Comparison of ENCODE assay signal across 1 cellular context in the genomic region with DNA sequence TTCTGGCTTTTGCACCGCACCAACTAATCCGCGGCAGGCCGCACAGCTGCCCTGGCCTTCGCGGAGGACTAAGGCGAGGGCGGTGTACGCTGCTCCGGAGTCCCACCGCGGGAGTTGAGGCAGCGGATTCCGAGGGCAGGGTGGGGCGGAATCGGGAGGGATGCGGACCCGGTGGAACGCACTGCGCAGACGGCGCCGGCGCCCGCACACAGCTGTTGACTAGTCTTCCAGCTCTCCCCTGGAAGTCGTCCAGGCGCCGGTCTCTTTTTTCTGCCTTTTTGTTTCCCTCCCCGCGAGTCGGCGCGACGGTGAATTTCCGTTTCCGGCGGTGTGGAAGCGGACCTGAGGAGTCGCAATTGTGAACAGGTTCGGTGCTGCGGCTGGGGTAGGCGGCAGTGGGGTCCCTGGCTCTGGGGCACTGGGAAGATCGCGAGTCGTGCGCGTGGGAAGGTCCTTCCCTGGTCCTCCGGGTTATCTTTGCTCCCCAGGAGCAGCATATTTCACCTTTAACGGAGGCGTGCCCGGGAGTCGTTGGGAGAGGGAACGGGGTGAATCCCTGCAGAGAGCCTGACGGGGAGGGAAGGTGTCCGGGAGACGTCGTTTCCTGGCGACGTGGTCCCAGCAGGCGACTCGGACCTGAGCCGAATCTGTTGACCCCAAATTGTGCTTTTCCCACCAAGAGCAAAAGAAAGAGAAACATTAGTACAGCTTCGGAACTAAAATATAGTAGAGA.
TF ChIP-seq lines count a peak whose summit lies in the region.

A gene (plus strand): TSS at position 319 of the 733 bp plus-strand sequence. CDS start 5,195 bp downstream, outside the sequence.

TF ChIP-seq in H1, 55 proteins besides CTCF, POLR2A, EP300 and RAD21 (continued from another document):
- TF ChIP-seq SP4 (IDR thresholded peaks at IDR 0.05; ENCODE audit: low read length) (peak; percentile 59; the same call in 1 of the 2 replicates), GABPA (IDR thresholded peaks at IDR 0.05; ENCODE audit: borderline replicate concordance, insufficient read depth, low read length) (peak; percentile 81), TAF1 (IDR thresholded peaks at IDR 0.05; ENCODE audit: low read depth, low read length) (peak; percentile 70), RBBP5 (IDR thresholded peaks at IDR 0.05; ENCODE audit: borderline replicate concordance, low read depth, low read length) (peak; percentile 66; the same call in 1 of the 2 replicates), KDM4A (IDR thresholded peaks at IDR 0.05; ENCODE audit: low read depth, low read length, severe bottlenecking) (peak; percentile 93), KDM5A (IDR thresholded peaks at IDR 0.05; ENCODE audit: low read length) (0 out of 2 replicates have a peak, but pooled peaks have one; percentile 20), HDAC2 (IDR thresholded peaks at IDR 0.05; ENCODE audit: borderline replicate concordance in 1 of 2, low read depth in 2 of 2, low read length in 2 of 2) (0 out of 4 replicates have a peak, but pooled peaks of 1 of the 2 experiments have one; percentile 59), CREB1 (IDR thresholded peaks at IDR 0.05) (peak; percentile 90), TAF7 (optimal IDR thresholded peaks at IDR 0.05; ENCODE audit: borderline replicate concordance, low read depth, low read length) (no peak), EZH2 (IDR thresholded peaks at IDR 0.05; ENCODE audit: low read depth, low read length, severe bottlenecking) (no peak), PHF8 (conservative IDR thresholded peaks at IDR 0.05; ENCODE audit: low read depth, low read length) (peak; percentile 87), POLR2AphosphoS5 (IDR thresholded peaks at IDR 0.05; ENCODE audit: low read depth, low read length) (peak; percentile 69)
- TF ChIP-seq, protein P1, sequence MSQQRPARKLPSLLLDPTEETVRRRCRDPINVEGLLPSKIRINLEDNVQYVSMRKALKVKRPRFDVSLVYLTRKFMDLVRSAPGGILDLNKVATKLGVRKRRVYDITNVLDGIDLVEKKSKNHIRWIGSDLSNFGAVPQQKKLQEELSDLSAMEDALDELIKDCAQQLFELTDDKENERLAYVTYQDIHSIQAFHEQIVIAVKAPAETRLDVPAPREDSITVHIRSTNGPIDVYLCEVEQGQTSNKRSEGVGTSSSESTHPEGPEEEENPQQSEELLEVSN (IDR thresholded peaks at IDR 0.05) = peak; percentile 34; the same call in 1 of the 2 replicates
- TF ChIP-seq, protein P2, sequence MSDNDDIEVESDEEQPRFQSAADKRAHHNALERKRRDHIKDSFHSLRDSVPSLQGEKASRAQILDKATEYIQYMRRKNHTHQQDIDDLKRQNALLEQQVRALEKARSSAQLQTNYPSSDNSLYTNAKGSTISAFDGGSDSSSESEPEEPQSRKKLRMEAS (IDR thresholded peaks at IDR 0.05) = peak; percentile 12; the same call in 1 of the 2 replicates
TF ChIP-seq in H1: peak in this region for 14.
